ENCODE assay signal across 27 cellular contexts in the genomic region with DNA sequence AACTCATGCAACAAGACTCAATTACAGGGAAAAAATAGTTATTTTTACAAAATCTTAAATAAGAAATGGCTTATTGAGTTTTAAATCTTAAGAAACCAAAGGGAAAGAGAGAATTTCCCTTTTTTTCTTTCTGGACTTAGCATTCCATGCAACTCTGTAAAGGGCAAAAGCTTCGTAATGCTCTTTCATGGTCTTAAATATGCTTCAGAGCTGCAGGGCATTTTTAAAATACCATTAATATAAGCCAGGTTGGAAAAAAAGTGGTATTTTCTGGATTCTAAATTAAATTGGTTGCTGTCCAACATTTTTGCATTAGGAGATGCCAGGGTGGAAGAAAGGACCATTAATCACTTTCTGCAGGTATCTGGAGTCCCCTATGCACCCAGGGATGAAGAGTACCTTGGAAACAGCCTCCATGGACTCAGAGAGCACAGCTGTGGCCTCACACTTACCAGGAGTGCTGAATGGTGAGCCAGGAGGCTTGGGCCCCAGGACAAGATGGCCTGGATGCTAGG.
DNase-seq lines count a peak whose midpoint lies in the region; FAIRE-seq and TF ChIP-seq lines count a peak whose summit lies in the region.
"Had no signal": no experiment of that assay in that cellular context is flagged by ENCODE, and none has a peak within 500 bp of the region (broad histone marks: within the 10 kb centered on the region; RNA-seq: fewer than 3 reads in every experiment).

No MANE protein-coding gene starts in this region.

- H3K4me1 ChIP-seq in SK-N-SH (ENCODE audit: control insufficient read depth in 1 of 2, insufficient read depth in 2 of 2, low read depth in 1 of 2, low read length in 1 of 2), result peaks cover 11 to 13% of the 10 kb centered on the region in 2 experiments
- H3K4me1 ChIP-seq: HAP-1 had no signal

- H3K9ac ChIP-seq in SK-N-SH, result no peak overlapping the region
- H3K9ac ChIP-seq: BLaER1 treated with 17β-estradiol and CSF1 and Interleukin-3, amounts not matched to agents 10 nM and 100 nM had no signal

- no peak overlapping the region for H2AFZ ChIP-seq in SK-N-SH (ENCODE audit: low read depth)

- TF ChIP-seq RAD21 in SK-N-SH (IDR thresholded peaks at IDR 0.05; ENCODE audit: low read length), result no peak

- peaks cover 9% of the 10 kb centered on the region for H3K9me3 Mint-ChIP-seq in osteocyte (ENCODE audit: unreplicated experiment)
- no peaks in the 10 kb centered on the region for H3K9me3 Mint-ChIP-seq in activated T-helper 2 cell treated with anti-CD3 and anti-CD28 coated beads, Interferon-gamma antibody, Interleukin-2, Interleukin-4, amounts not matched to agents 10 μg/mL and 5 μg/mL and 100 μg/mL, durations not matched to agents 14 hours and 24 hours and 36 hours
- H3K9me3 Mint-ChIP-seq: CD4-positive, alpha-beta T cell had no signal

- intact Hi-C loops in activated T-helper 2 cell treated with anti-CD3 and anti-CD28 coated beads, Interferon-gamma antibody, Interleukin-2, Interleukin-4, amounts not matched to agents 10 μg/mL and 5 μg/mL and 100 μg/mL, durations not matched to agents 14 hours and 24 hours and 36 hours (cut with micrococcal nuclease), result no loop called here

- no peaks in the 10 kb centered on the region for H3K36me3 ChIP-seq in SK-N-SH (replicated peaks in 1 of 2; ENCODE audit: control insufficient read depth in 1 of 2, insufficient read depth in 2 of 2, low read length in 1 of 2)
- H3K36me3 ChIP-seq: BLaER1 treated with 17β-estradiol and CSF1 and Interleukin-3, amounts not matched to agents 10 nM and 100 nM; HAP-1; SJSA1 had no signal

- H3K9me2 ChIP-seq in SK-N-SH, result no peaks in the 10 kb centered on the region

- H3K27me3 Mint-ChIP-seq in osteocyte (ENCODE audit: unreplicated experiment), result no peaks in the 10 kb centered on the region
- H3K27me3 Mint-ChIP-seq in activated T-helper 2 cell treated with anti-CD3 and anti-CD28 coated beads, Interferon-gamma antibody, Interleukin-2, Interleukin-4, amounts not matched to agents 10 μg/mL and 5 μg/mL and 100 μg/mL, durations not matched to agents 14 hours and 24 hours and 36 hours (ENCODE audit: low read depth), result peaks cover 2% of the 10 kb centered on the region

- H3K27me3 ChIP-seq in SK-N-SH (ENCODE audit: insufficient read depth), result no peaks in the 10 kb centered on the region
- H3K27me3 ChIP-seq: SJSA1 had no signal

- peak overlapping the region; percentile 95 for H3K27ac Mint-ChIP-seq in osteocyte (ENCODE audit: unreplicated experiment)
- no peak overlapping the region for H3K27ac Mint-ChIP-seq in activated T-helper 2 cell treated with anti-CD3 and anti-CD28 coated beads, Interferon-gamma antibody, Interleukin-2, Interleukin-4, amounts not matched to agents 10 μg/mL and 5 μg/mL and 100 μg/mL, durations not matched to agents 14 hours and 24 hours and 36 hours
- H3K27ac Mint-ChIP-seq: CD4-positive, alpha-beta T cell had no signal

- no peaks in the 10 kb centered on the region for H3K9me3 ChIP-seq in SK-N-SH
- H3K9me3 ChIP-seq: BLaER1 treated with 17β-estradiol and CSF1 and Interleukin-3, amounts not matched to agents 10 nM and 100 nM; HAP-1; SJSA1 had no signal

- TF ChIP-seq CTCF in SK-N-SH (IDR thresholded peaks at IDR 0.05), result no peak
- TF ChIP-seq CTCF in osteocyte (IDR thresholded peaks at IDR 0.05), result no peak

- POLR2A ChIA-PET in SK-N-SH (lab: Yijun Ruan, JAX), result no interaction called here

- CTCF ChIA-PET in SK-N-SH (lab: Yijun Ruan, JAX), result interaction anchor here (0.9 kb wide), 1 partner anchor 160 kb away, joined by 3 read pairs; no protein-coding TSS in a partner anchor

- no peak overlapping the region for H3K4me3 ChIP-seq in SK-N-SH (ENCODE audit: low read depth in 2 of 2, low read length in 1 of 2)
- H3K4me3 ChIP-seq: BLaER1 treated with 17β-estradiol and CSF1 and Interleukin-3, amounts not matched to agents 10 nM and 100 nM; GM12878; HAP-1; SJSA1 had no signal

- peaks cover 78% of the 10 kb centered on the region for H3K4me1 Mint-ChIP-seq in osteocyte (ENCODE audit: unreplicated experiment)
- H3K4me1 Mint-ChIP-seq in activated T-helper 2 cell treated with anti-CD3 and anti-CD28 coated beads, Interferon-gamma antibody, Interleukin-2, Interleukin-4, amounts not matched to agents 10 μg/mL and 5 μg/mL and 100 μg/mL, durations not matched to agents 14 hours and 24 hours and 36 hours (ENCODE audit: low read depth), result no peaks in the 10 kb centered on the region

- H3K79me2 ChIP-seq in SK-N-SH (ENCODE audit: insufficient read depth), result no peaks in the 10 kb centered on the region

- peak overlapping the region in 1 of 2 experiments; percentile 77; a peak in 2 of 4 replicates for H3K27ac ChIP-seq in SK-N-SH (ENCODE audit: low read depth in 2 of 2, low read length in 1 of 2)
- H3K27ac ChIP-seq: BLaER1 treated with 17β-estradiol and CSF1 and Interleukin-3, amounts not matched to agents 10 nM and 100 nM; SJSA1 had no signal

- peaks cover 3% of the 10 kb centered on the region for H3F3A ChIP-seq in SK-N-SH (replicated peaks; ENCODE audit: insufficient read depth)

- WGBS in SK-N-SH (ENCODE audit: low lambda C conversion rate), result 28% methylated on average over 1 of the region's 1 CpG

- H3K4me3 Mint-ChIP-seq in osteocyte (ENCODE audit: unreplicated experiment), result no peak overlapping the region
- no peak overlapping the region for H3K4me3 Mint-ChIP-seq in activated T-helper 2 cell treated with anti-CD3 and anti-CD28 coated beads, Interferon-gamma antibody, Interleukin-2, Interleukin-4, amounts not matched to agents 10 μg/mL and 5 μg/mL and 100 μg/mL, durations not matched to agents 14 hours and 24 hours and 36 hours (ENCODE audit: low read depth)
- H3K4me3 Mint-ChIP-seq: CD4-positive, alpha-beta T cell had no signal

- H3K4me2 ChIP-seq in SK-N-SH, result no peak overlapping the region
- H3K4me2 ChIP-seq: BLaER1 treated with 17β-estradiol and CSF1 and Interleukin-3, amounts not matched to agents 10 nM and 100 nM had no signal

- peaks cover 6% of the 10 kb centered on the region for H3K36me3 Mint-ChIP-seq in osteocyte (ENCODE audit: unreplicated experiment)
- H3K36me3 Mint-ChIP-seq in activated T-helper 2 cell treated with anti-CD3 and anti-CD28 coated beads, Interferon-gamma antibody, Interleukin-2, Interleukin-4, amounts not matched to agents 10 μg/mL and 5 μg/mL and 100 μg/mL, durations not matched to agents 14 hours and 24 hours and 36 hours (ENCODE audit: low read depth), result no peaks in the 10 kb centered on the region

- DNase-seq in EH (ENCODE audit: low read depth) (peak; percentile 66), SK-N-SH (no peak), dedifferentiated amniotic fluid mesenchymal stem cell (ENCODE audit: extremely low spot score) (peak; percentile 72), osteocyte (ENCODE audit: extremely low spot score, unreplicated experiment) (no peak), DMS79 treated with DMSO at 0.1 percent for 48 hours (lab: John Stamatoyannopoulos, UW) (no peak), HTR-8/SVneo (ENCODE audit: insufficient read length, low spot score) (no peak), HuH-7 (ENCODE audit: low spot score) (no peak)
- no peak for DNase-seq in activated T-helper 2 cell treated with anti-CD3 and anti-CD28 coated beads, Interferon-gamma antibody, Interleukin-2, Interleukin-4, amounts not matched to agents 10 μg/mL and 5 μg/mL and 100 μg/mL, durations not matched to agents 14 hours and 24 hours and 36 hours (ENCODE audit: low spot score)
- DNase-seq: AML-193; CD4-positive, alpha-beta T cell; DMS53; EL; GDM1; GOT3; Karpas-422; NCI-H1105 treated with DMSO at 0.1 percent for 48 hours; NCI-H146; NCI-H1930; NCI-H2107; NCI-H524; NCI-H774; PC-3 had no signal

- TF ChIP-seq EP300 in SK-N-SH (IDR thresholded peaks at IDR 0.05; ENCODE audit: borderline replicate concordance in 1 of 2, low read depth in 1 of 2, low read length in 1 of 2), result peak in 1 of 2 experiments; percentile 55; a peak in 1 of 4 replicates

- FAIRE-seq in HTR-8/SVneo (lab: Jason Lieb, UNC), result no peak
- FAIRE-seq: D721Med, GM12878 had no signal

- no peaks in the 10 kb centered on the region for H4K20me1 ChIP-seq in SK-N-SH (ENCODE audit: insufficient read depth)
- H4K20me1 ChIP-seq: BLaER1 treated with 17β-estradiol and CSF1 and Interleukin-3, amounts not matched to agents 10 nM and 100 nM had no signal

TF ChIP-seq in SK-N-SH, 30 proteins besides CTCF, POLR2A, EP300 and RAD21 (continues in another document):
- no peak for TF ChIP-seq IRF3 (IDR thresholded peaks at IDR 0.05; ENCODE audit: low read depth, low read length)
- TF ChIP-seq EZH2phosphoT487 (IDR thresholded peaks at IDR 0.05; ENCODE audit: borderline replicate concordance, low read depth), result no peak
- no peak for TF ChIP-seq TEAD4 (IDR thresholded peaks at IDR 0.05; ENCODE audit: borderline replicate concordance, insufficient read depth)
- peak; percentile 62 for TF ChIP-seq TCF12 (IDR thresholded peaks at IDR 0.05)
- TF ChIP-seq MXI1 (IDR thresholded peaks at IDR 0.05; ENCODE audit: low read depth, low read length), result no peak
- TF ChIP-seq FOXM1 (IDR thresholded peaks at IDR 0.05; ENCODE audit: low read depth), result 0 out of 2 replicates have a peak, but pooled peaks have one; percentile 50
- TF ChIP-seq MAX (IDR thresholded peaks at IDR 0.05; ENCODE audit: low read depth), result no peak
- no peak for TF ChIP-seq RXRA (IDR thresholded peaks at IDR 0.05; ENCODE audit: borderline replicate concordance, low read depth)
- TF ChIP-seq JUND (IDR thresholded peaks at IDR 0.05), result no peak
- no peak for TF ChIP-seq FOSL2 (IDR thresholded peaks at IDR 0.05; ENCODE audit: borderline replicate concordance, low read depth)
- no peak for TF ChIP-seq ELF1 (IDR thresholded peaks at IDR 0.05)

Comparison
In these comparisons a context has a peak if more than half of its experiments do, and no peak if none do; other contexts are left out.
1. DNase-seq: peak in EH (single experiment) and dedifferentiated amniotic fluid mesenchymal stem cell (single experiment); none in SK-N-SH (single experiment), osteocyte (single experiment), DMS79 treated with DMSO at 0.1 percent for 48 hours (single experiment), HTR-8/SVneo (single experiment), activated T-helper 2 cell treated with anti-CD3 and anti-CD28 coated beads, Interferon-gamma antibody, Interleukin-2, Interleukin-4, amounts not matched to agents 10 μg/mL and 5 μg/mL and 100 μg/mL, durations not matched to agents 14 hours and 24 hours and 36 hours (single experiment) and HuH-7 (single experiment).